ENCODE assay signal across 8 cellular contexts in genomic region chr1:55211456-55211855, GRCh38. TPM values are rescaled to one million over a fixed set of nuclear protein-coding genes. Genes with fewer than 3 reads are reported as not detected.
A peak's percentile ranks its signal among the peaks of the same experiment; 100 is the strongest.
DNase-seq lines count a peak whose midpoint lies in the region; ATAC-seq and TF ChIP-seq lines count a peak whose summit lies in the region.

No MANE protein-coding gene starts in this region.

- no peak for TF ChIP-seq POLR2A in adrenal gland (IDR thresholded peaks at IDR 0.05)

- H3K27me3 Mint-ChIP-seq in HFFc6 (ENCODE audit: insufficient read depth), result peaks cover 1% of the 10 kb centered on the region; the same call in 1 of the 2 replicates
- H3K27me3 Mint-ChIP-seq in nephron progenitor cell (ENCODE audit: low read depth, poor library complexity), result no peaks in the 10 kb centered on the region

- WGBS in adrenal gland, 4 donors, result 8 to 31% (median 25%) methylated on average over 2 of the region's 2 CpGs

- TF ChIP-seq CTCF in DND-41 (IDR thresholded peaks at IDR 0.05; ENCODE audit: borderline replicate concordance, extremely low read depth, low read length, poor library complexity, severe bottlenecking) (no peak), HFFc6 (IDR thresholded peaks at IDR 0.05) (no peak), adrenal gland (IDR thresholded peaks at IDR 0.05) (no peak), nephron progenitor cell (IDR thresholded peaks at IDR 0.05) (no peak)

- no peak overlapping the region for H2AFZ ChIP-seq in DND-41 (ENCODE audit: low read depth, low read length)

- H3K27me3 ChIP-seq in DND-41 (ENCODE audit: insufficient read depth, low read length, poor library complexity) (no peaks in the 10 kb centered on the region), adrenal gland (no peaks in the 10 kb centered on the region)

- H3K4me3 ChIP-seq in DND-41 (ENCODE audit: low read depth in 1 of 2, low read length in 2 of 2) (no peak overlapping the region; a peak in 1 of 4 replicates), adrenal gland (peak overlapping the region in 1 of 4 donors; percentile 16)

- peak overlapping the region; percentile 65; the same call in 1 of the 2 replicates for H3K4me2 ChIP-seq in DND-41 (ENCODE audit: insufficient read depth, low read length)

- H3K4me1 Mint-ChIP-seq in HFFc6 (ENCODE audit: low read depth) (peaks cover 71% of the 10 kb centered on the region), nephron progenitor cell (peaks cover 64% of the 10 kb centered on the region)

- H3K27ac Mint-ChIP-seq in HFFc6 (no peak overlapping the region; the same call in 1 of the 2 replicates), nephron progenitor cell (peak overlapping the region; percentile 55)

- H3K36me3 ChIP-seq in DND-41 (ENCODE audit: insufficient read depth, low read length) (peaks cover 17% of the 10 kb centered on the region), adrenal gland (replicated peaks in 1 of 2) (no peaks in the 10 kb centered on the region)

- H3K36me3 Mint-ChIP-seq in HFFc6 (ENCODE audit: low read depth) (no peaks in the 10 kb centered on the region), nephron progenitor cell (ENCODE audit: low read depth) (peaks cover 5% of the 10 kb centered on the region)

- H3K9me3 Mint-ChIP-seq in HFFc6 (no peaks in the 10 kb centered on the region), nephron progenitor cell (no peaks in the 10 kb centered on the region)

- intact Hi-C loops in adrenal gland (cut with DNase I), result no loop called here

- H3K9me3 ChIP-seq in DND-41 (ENCODE audit: insufficient read depth, low read length, severe bottlenecking) (no peaks in the 10 kb centered on the region), adrenal gland (replicated peaks in 1 of 3) (no peaks in the 10 kb centered on the region)

- H4K20me1 ChIP-seq in DND-41 (ENCODE audit: insufficient read depth, low read length), result peaks cover 37% of the 10 kb centered on the region; the same call in 1 of the 2 replicates

- H3K4me1 ChIP-seq in DND-41 (ENCODE audit: insufficient read depth, low read length) (peaks cover 42% of the 10 kb centered on the region), adrenal gland (replicated peaks in 1 of 2) (peaks cover 37 to 66% of the 10 kb centered on the region in 2 donors)

- DNase-seq in DND-41 (no peak), HFFc6 (no peak), adrenal gland (no peak), nephron progenitor cell (no peak), caudate nucleus (lab: John Stamatoyannopoulos, UW) (no peak)
- no peak for DNase-seq in stimulated activated CD4-positive, alpha-beta T cell treated with anti-CD3 and anti-CD28 coated beads, Interleukin-4, amount 100 ng/mL, for 4 hours

- H3K27ac ChIP-seq in DND-41 (ENCODE audit: low read length) (no peak overlapping the region), adrenal gland (peak overlapping the region in 3 of 5 donors; percentile 23 to 35 (median 27)), caudate nucleus (ENCODE audit: low read depth, low read length) (no peak overlapping the region)

- peak overlapping the region; percentile 33 for H3K4me3 Mint-ChIP-seq in HFFc6
- peak overlapping the region; percentile 90 for H3K4me3 Mint-ChIP-seq in nephron progenitor cell

- no peak overlapping the region for H3K9ac ChIP-seq in DND-41 (ENCODE audit: low read depth, low read length)

- ATAC-seq in DND-41 (ENCODE audit: insufficient read depth, low read depth) (no peak), HG03571 (IDR thresholded peaks at IDR 0.05; ENCODE audit: unreplicated experiment) (no peak), GM21576 (IDR thresholded peaks at IDR 0.05; ENCODE audit: unreplicated experiment) (no peak)

- H3K79me2 ChIP-seq in DND-41 (ENCODE audit: insufficient read depth, low read length), result peaks cover 98% of the 10 kb centered on the region

RNA-seq across cellular contexts. Expression of gene USP24, which starts 3.7 kb away (rescaled TPM):
- total RNA-seq in HFFc6 (2021; fragmentation: NEBNext Ultra II Directional; extraction: Animal tissue kit (Norgen Biotek cat#: 25700)), result 10 to 100 TPM; 22.5 to 27.8 (median 25.0) TPM
- total RNA-seq in adrenal gland, result 10 to 100 TPM; 20.8 to 41.9 (median 26.4) TPM
- polyA plus RNA-seq in adrenal gland, result 10 to 100 TPM; 11.3 to 21.1 (median 15.4) TPM

Comparison
In these comparisons a context has a peak if more than half of its experiments do, and no peak if none do; other contexts are left out.
1. H3K27ac ChIP-seq: peak in adrenal gland (3 of 5); none in DND-41 (single experiment) and caudate nucleus (single experiment).